ENCODE assay signal across 9 cellular contexts in the genomic region with DNA sequence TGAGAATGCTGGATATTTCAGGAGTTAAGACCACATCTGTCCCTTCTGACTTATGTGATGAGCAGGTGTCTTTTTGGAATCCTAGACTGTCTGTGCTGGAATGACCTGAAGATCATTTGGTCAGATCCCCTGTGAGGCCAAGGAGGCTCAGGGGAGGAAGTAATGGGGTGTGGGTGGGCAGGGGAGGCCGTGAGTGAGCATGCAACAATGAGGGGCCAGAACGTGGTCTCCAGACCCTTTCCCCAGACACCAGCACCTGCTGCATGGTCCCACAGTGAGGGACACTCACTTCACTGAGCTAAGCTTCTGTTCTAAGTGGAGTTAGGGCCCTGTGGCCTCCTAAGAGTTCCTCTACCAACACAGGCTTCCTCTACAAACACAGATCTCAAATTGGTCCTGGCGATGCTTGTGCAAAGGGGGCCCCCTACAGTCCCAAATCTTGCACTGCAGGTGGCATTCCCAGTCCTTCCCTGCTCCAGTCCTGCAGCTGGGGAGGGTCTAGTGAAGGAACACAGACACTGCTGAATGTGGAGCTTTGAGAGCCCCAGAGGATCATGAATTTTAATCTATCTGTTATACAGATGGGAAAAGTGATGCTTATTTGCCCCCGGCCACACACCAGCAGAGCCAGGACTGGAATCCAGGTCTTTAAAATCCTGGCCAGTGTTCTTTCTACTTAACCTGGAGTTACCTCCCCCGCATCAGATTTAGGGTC. TPM values are rescaled to one million over a fixed set of nuclear protein-coding genes. Genes with fewer than 3 reads are reported as not detected.
A peak's percentile ranks its signal among the peaks of the same experiment; 100 is the strongest.
DNase-seq lines count a peak whose midpoint lies in the region; ATAC-seq lines count a peak whose summit lies in the region.
"Had no signal": no experiment of that assay in that cellular context is flagged by ENCODE, and none has a peak within 500 bp of the region (broad histone marks: within the 10 kb centered on the region; RNA-seq: fewer than 3 reads in every experiment).

No MANE protein-coding gene starts in this region.

- H3K9me3 Mint-ChIP-seq in activated CD4-positive, alpha-beta T cell treated with anti-CD3 and anti-CD28 coated beads for 36 hours (ENCODE audit: low read depth): no peaks in the 10 kb centered on the region
- H3K9me3 Mint-ChIP-seq: central memory CD8-positive, alpha-beta T cell had no signal

- intact Hi-C loops in activated CD4-positive, alpha-beta T cell treated with anti-CD3 and anti-CD28 coated beads for 36 hours (cut with DNase I, micrococcal nuclease): loop anchor here (1.0 kb wide), 1 partner anchor 18 kb away; no protein-coding TSS in a partner anchor

- peaks cover 6% of the 10 kb centered on the region for H3K4me1 Mint-ChIP-seq in activated CD4-positive, alpha-beta T cell treated with anti-CD3 and anti-CD28 coated beads for 36 hours

- H3K4me3 Mint-ChIP-seq in activated CD4-positive, alpha-beta T cell treated with anti-CD3 and anti-CD28 coated beads for 36 hours: no peak overlapping the region
- H3K4me3 Mint-ChIP-seq: central memory CD8-positive, alpha-beta T cell had no signal

- peak; percentile 71 for DNase-seq in activated CD4-positive, alpha-beta T cell treated with anti-CD3 and anti-CD28 coated beads for 36 hours
- DNase-seq in activated CD4-positive, alpha-beta T cell treated with anti-CD3 and anti-CD28 coated beads for 1 hour: no peak
- DNase-seq in NCI-H1694 (lab: John Stamatoyannopoulos, UW) (peak; percentile 56), SW480 (ENCODE audit: low spot score) (peak; percentile 71), caudate nucleus (lab: John Stamatoyannopoulos, UW) (peak in 54 of 61 donors; percentile 30 to 89 (median 72)), kidney tubule cell (ENCODE audit: low spot score) (peak; percentile 75)
- peak; percentile 47 to 52 for DNase-seq in stimulated activated CD4-positive, alpha-beta T cell treated with anti-CD3 and anti-CD28 coated beads, Interleukin-2, amount 100 ng/mL, for 48 hours

- POLR2A ChIA-PET in activated CD4-positive, alpha-beta T cell treated with anti-CD3 and anti-CD28 coated beads for 36 hours (lab: Charles Lee): no interaction called here

- no peak overlapping the region for H3K27ac Mint-ChIP-seq in activated CD4-positive, alpha-beta T cell treated with anti-CD3 and anti-CD28 coated beads for 36 hours

- ATAC-seq in activated CD4-positive, alpha-beta T cell treated with anti-CD3 and anti-CD28 coated beads for 36 hours: peak; percentile 55
- ATAC-seq in HG02938 (IDR thresholded peaks at IDR 0.05; ENCODE audit: unreplicated experiment): no peak

- peaks cover 2% of the 10 kb centered on the region for H3K27me3 Mint-ChIP-seq in activated CD4-positive, alpha-beta T cell treated with anti-CD3 and anti-CD28 coated beads for 36 hours

- no peaks in the 10 kb centered on the region for H3K36me3 Mint-ChIP-seq in activated CD4-positive, alpha-beta T cell treated with anti-CD3 and anti-CD28 coated beads for 36 hours (ENCODE audit: low read depth)

- peak overlapping the region; percentile 98 for H3K27ac ChIP-seq in caudate nucleus (ENCODE audit: low read depth, low read length)

- CTCF ChIA-PET in activated CD4-positive, alpha-beta T cell treated with anti-CD3 and anti-CD28 coated beads for 36 hours (lab: Charles Lee): interaction anchor here (0.5 to 11.3 kb wide), 18 partner anchors 9 to 366 kb away, joined by 3 to 153 read pairs (median 4); no protein-coding TSS in a partner anchor

RNA-seq across cellular contexts. Expression of gene USP2, which starts 7.4 kb away (rescaled TPM):
- under 1 TPM; 0.58 to 0.71 TPM for total RNA-seq in activated CD4-positive, alpha-beta T cell treated with anti-CD3 and anti-CD28 coated beads for 36 hours

RNA-seq across cellular contexts. Expression of gene MFRP, which starts 27.6 kb away (rescaled TPM):
- not detected for total RNA-seq in activated CD4-positive, alpha-beta T cell treated with anti-CD3 and anti-CD28 coated beads for 36 hours

RNA-seq across cellular contexts. Expression of gene C1QTNF5, which starts 33.4 kb away (rescaled TPM):
- not detected for total RNA-seq in activated CD4-positive, alpha-beta T cell treated with anti-CD3 and anti-CD28 coated beads for 36 hours

RNA-seq across cellular contexts. Expression of gene RNF26, which starts 39.7 kb away (rescaled TPM):
- 10 to 100 TPM; 29.9 TPM for total RNA-seq in activated CD4-positive, alpha-beta T cell treated with anti-CD3 and anti-CD28 coated beads for 36 hours

RNA-seq across cellular contexts. Expression of gene THY1, which starts 48.9 kb away (rescaled TPM):
- total RNA-seq in activated CD4-positive, alpha-beta T cell treated with anti-CD3 and anti-CD28 coated beads for 36 hours: under 1 TPM; 0.18 to 0.91 TPM
